ENCODE assay signal across 1 cellular context in the genomic region with DNA sequence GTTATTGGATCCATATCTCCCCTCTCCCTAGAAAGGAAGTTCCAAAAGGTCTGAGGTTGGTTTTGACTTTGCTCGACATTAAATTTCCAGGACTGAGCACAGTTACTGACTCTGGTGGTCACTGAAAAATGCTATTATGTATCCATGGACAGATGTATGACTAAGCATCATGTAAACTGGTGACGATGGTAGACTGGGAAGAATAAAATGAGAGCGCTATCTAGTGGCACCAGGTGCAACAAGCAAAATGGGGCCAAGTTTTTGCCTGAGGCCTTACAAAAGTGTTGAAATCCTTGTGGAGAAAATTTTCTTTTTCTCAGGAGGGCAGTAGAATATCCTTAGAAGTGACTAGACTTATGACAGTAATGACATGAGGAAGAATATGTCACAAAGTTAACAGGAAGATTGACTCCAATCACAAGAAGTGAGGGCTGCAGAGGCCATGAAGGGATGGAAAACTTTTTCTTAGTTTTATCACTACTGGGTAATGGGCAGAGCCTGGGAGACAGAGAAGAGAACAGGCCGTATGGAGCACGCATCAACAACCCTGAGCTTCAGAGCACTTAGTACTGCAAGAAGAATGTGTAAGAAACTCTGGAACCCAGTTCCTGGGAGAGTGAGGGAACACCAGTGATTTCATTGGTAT.
TF ChIP-seq lines count a peak whose summit lies in the region.

No MANE protein-coding gene starts in this region.

TF ChIP-seq in K562, 482 proteins besides CTCF, POLR2A, EP300 and RAD21 (continued from another document and continues in another):
- TF ChIP-seq ZBTB40 (IDR thresholded peaks at IDR 0.05) (no peak), ZBTB40 (CRISPR knock-in tag; IDR thresholded peaks at IDR 0.05) (no peak), SP1 (CRISPR knock-in tag; IDR thresholded peaks at IDR 0.05) (0 out of 2 replicates have a peak, but pooled peaks have one; percentile 38), NR2C2 (CRISPR knock-in tag; IDR thresholded peaks at IDR 0.05) (no peak), NR2C2 (tag; IDR thresholded peaks at IDR 0.05) (no peak), YY1 (IDR thresholded peaks at IDR 0.05; ENCODE audit: borderline replicate concordance in 1 of 3, control insufficient read depth in 1 of 3, extremely low read depth in 1 of 3, insufficient read depth in 3 of 3, insufficient read length in 1 of 3, insufficient replicate concordance in 2 of 3, low read depth in 1 of 3, low read length in 2 of 3) (peak in 1 of 3 experiments; percentile 31), ZNF507 (tag; conservative IDR thresholded peaks at IDR 0.05) (no peak), C11orf30 (IDR thresholded peaks at IDR 0.05; ENCODE audit: low read depth) (peak; percentile 87), THRAP3 (IDR thresholded peaks at IDR 0.05; ENCODE audit: borderline replicate concordance) (no peak), MAFK (IDR thresholded peaks at IDR 0.05; ENCODE audit: low read length) (peak; percentile 71), FOSL1 (tag; conservative IDR thresholded peaks at IDR 0.05) (peak; percentile 66; the same call in 1 of the 2 replicates), SPI1 (IDR thresholded peaks at IDR 0.05; ENCODE audit: borderline replicate concordance, low read depth, low read length) (no peak), CREB1 (IDR thresholded peaks at IDR 0.05) (no peak), CREB1 (CRISPR knock-in tag; IDR thresholded peaks at IDR 0.05) (no peak), RBM14 (IDR thresholded peaks at IDR 0.05; ENCODE audit: borderline replicate concordance, insufficient read depth, low read depth, low read length) (no peak), CHD4 (IDR thresholded peaks at IDR 0.05; ENCODE audit: insufficient read depth, insufficient replicate concordance, low read depth, low read length, poor library complexity, severe bottlenecking) (no peak), IRF2 (CRISPR knock-in tag; IDR thresholded peaks at IDR 0.05) (no peak), ASH1L (IDR thresholded peaks at IDR 0.05; ENCODE audit: borderline replicate concordance, low read depth, partially characterized antibody) (no peak), BCOR (IDR thresholded peaks at IDR 0.05) (no peak), HDGF (IDR thresholded peaks at IDR 0.05) (no peak), FOXP1 (CRISPR knock-in tag; IDR thresholded peaks at IDR 0.05) (no peak), MAFF (IDR thresholded peaks at IDR 0.05; ENCODE audit: low read length) (peak; percentile 66), PATZ1 (CRISPR knock-in tag; IDR thresholded peaks at IDR 0.05; ENCODE audit: borderline replicate concordance) (no peak), TFE3 (CRISPR knock-in tag; IDR thresholded peaks at IDR 0.05) (no peak), NCOA6 (IDR thresholded peaks at IDR 0.05) (no peak), ZNF449 (CRISPR knock-in tag; IDR thresholded peaks at IDR 0.05) (no peak), PHF21A (IDR thresholded peaks at IDR 0.05; ENCODE audit: borderline replicate concordance, low read depth) (no peak), ZNF175 (CRISPR knock-in tag; IDR thresholded peaks at IDR 0.05; ENCODE audit: low read depth) (no peak)
- TF ChIP-seq, protein P1, sequence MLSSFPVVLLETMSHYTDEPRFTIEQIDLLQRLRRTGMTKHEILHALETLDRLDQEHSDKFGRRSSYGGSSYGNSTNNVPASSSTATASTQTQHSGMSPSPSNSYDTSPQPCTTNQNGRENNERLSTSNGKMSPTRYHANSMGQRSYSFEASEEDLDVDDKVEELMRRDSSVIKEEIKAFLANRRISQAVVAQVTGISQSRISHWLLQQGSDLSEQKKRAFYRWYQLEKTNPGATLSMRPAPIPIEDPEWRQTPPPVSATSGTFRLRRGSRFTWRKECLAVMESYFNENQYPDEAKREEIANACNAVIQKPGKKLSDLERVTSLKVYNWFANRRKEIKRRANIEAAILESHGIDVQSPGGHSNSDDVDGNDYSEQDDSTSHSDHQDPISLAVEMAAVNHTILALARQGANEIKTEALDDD (IDR thresholded peaks at IDR 0.05): 0 out of 2 replicates have a peak, but pooled peaks have one; percentile 21
- TF ChIP-seq, protein P2, sequence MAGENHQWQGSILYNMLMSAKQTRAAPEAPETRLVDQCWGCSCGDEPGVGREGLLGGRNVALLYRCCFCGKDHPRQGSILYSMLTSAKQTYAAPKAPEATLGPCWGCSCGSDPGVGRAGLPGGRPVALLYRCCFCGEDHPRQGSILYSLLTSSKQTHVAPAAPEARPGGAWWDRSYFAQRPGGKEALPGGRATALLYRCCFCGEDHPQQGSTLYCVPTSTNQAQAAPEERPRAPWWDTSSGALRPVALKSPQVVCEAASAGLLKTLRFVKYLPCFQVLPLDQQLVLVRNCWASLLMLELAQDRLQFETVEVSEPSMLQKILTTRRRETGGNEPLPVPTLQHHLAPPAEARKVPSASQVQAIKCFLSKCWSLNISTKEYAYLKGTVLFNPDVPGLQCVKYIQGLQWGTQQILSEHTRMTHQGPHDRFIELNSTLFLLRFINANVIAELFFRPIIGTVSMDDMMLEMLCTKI (IDR thresholded peaks at IDR 0.05; ENCODE audit: partially characterized antibody): no peak
- TF ChIP-seq, protein P3, sequence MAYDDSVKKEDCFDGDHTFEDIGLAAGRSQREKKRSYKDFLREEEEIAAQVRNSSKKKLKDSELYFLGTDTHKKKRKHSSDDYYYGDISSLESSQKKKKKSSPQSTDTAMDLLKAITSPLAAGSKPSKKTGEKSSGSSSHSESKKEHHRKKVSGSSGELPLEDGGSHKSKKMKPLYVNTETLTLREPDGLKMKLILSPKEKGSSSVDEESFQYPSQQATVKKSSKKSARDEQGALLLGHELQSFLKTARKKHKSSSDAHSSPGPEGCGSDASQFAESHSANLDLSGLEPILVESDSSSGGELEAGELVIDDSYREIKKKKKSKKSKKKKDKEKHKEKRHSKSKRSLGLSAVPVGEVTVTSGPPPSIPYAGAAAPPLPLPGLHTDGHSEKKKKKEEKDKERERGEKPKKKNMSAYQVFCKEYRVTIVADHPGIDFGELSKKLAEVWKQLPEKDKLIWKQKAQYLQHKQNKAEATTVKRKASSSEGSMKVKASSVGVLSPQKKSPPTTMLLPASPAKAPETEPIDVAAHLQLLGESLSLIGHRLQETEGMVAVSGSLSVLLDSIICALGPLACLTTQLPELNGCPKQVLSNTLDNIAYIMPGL (CRISPR knock-in tag; IDR thresholded peaks at IDR 0.05): no peak
- TF ChIP-seq, protein P4, sequence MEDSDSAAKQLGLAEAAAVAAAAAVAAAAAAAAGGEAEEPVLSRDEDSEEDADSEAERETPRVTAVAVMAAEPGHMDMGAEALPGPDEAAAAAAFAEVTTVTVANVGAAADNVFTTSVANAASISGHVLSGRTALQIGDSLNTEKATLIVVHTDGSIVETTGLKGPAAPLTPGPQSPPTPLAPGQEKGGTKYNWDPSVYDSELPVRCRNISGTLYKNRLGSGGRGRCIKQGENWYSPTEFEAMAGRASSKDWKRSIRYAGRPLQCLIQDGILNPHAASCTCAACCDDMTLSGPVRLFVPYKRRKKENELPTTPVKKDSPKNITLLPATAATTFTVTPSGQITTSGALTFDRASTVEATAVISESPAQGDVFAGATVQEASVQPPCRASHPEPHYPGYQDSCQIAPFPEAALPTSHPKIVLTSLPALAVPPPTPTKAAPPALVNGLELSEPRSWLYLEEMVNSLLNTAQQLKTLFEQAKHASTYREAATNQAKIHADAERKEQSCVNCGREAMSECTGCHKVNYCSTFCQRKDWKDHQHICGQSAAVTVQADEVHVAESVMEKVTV (CRISPR knock-in tag; IDR thresholded peaks at IDR 0.05): peak; percentile 89
